Comparison of ENCODE assay signal across 10 cellular contexts in the genomic region with DNA sequence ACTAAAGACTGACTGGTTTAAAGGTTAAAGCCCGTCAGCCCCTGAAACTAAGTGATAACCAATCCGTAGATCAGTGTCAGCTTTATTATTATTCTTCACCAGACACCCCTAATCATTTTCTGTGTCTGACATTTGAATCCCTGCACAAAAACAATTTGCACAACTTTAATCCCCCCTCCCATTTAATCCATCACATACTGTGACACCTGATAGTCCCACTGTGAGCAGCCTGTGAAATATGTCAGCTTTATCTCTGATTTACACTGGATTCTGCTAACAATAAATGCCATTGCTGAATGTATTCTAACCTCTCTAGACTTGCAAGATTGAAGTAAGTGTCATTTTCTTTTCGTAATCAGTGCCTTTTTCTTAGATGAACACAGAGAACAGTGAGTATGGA.
"Had no signal": no experiment of that assay in that cellular context is flagged by ENCODE, and none has a peak within 500 bp of the region (broad histone marks: within the 10 kb centered on the region; RNA-seq: fewer than 3 reads in every experiment).

No MANE protein-coding gene starts in this region.

- FAIRE-seq: H1, HTR-8/SVneo, K562 had no signal

- H2AFZ ChIP-seq: GM23338 had no signal

- H3K36me3 ChIP-seq: HAP-1 had no signal

- H3K4me3 ChIP-seq: GM23338, HAP-1, K562 had no signal

- DNase-seq: H7, HFFc6, IMR-90, KG1 had no signal

- H3K4me2 ChIP-seq: GM23338 had no signal

- ATAC-seq: GM23338, HCT116, K562 had no signal

- H3K9me3 ChIP-seq: HAP-1 had no signal
